ENCODE assay signal across 20 cellular contexts in the genomic region with DNA sequence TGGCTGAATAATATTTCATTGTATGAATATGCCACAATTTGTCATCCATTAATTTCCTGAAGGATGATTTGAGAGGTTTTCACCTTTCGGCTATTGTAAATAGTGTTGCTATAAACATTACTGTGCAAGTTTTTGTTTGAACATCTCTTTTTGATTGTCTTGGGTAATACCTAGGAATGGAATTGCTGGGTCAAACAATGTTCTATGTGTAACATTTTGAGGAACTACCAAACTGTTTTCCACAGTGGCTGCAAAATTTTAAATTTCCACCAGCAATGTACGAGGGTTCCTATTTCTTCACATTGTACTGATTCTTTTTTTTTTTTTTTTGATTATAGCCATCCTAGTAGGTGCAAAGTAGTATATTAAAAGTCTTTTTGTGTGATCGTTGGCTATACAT.
"Had no signal": no experiment of that assay in that cellular context is flagged by ENCODE, and none has a peak within 500 bp of the region (broad histone marks: within the 10 kb centered on the region; RNA-seq: fewer than 3 reads in every experiment).

No MANE protein-coding gene starts in this region.

- ATAC-seq: activated CD4-positive, CD25-positive, alpha-beta regulatory T cell treated with anti-CD3 and anti-CD28 coated beads, Interleukin-2, amount 50 U/mL, for 24 hours; esophagus mucosa; left lung; pancreas; T-helper 17 cell had no signal

- H3K4me3 ChIP-seq: ascending aorta, cardiac muscle cell, left lung, pancreas, prostate gland, tibial nerve had no signal

- H3K9me3 ChIP-seq: ascending aorta, left lung, pancreas, prostate gland, tibial nerve had no signal

- DNase-seq: activated CD4-positive, alpha-beta T cell treated with anti-CD3 and anti-CD28 coated beads for 48 hours; activated CD4-positive, alpha-beta T cell treated with anti-CD3 and anti-CD28 coated beads, Interleukin-2, amount 50 U/mL, for 48 hours; activated CD8-positive, alpha-beta memory T cell treated with anti-CD3 and anti-CD28 coated beads for 24 hours; activated effector memory CD4-positive, alpha-beta T cell treated with anti-CD3 and anti-CD28 coated beads, Interleukin-2, amount 50 U/mL, for 16 hours; activated naive CD4-positive, alpha-beta T cell treated with anti-CD3 and anti-CD28 coated beads for 36 hours; activated naive CD8-positive, alpha-beta T cell treated with anti-CD3 and anti-CD28 coated beads for 36 hours; endodermal cell; left lung; pancreas; retina; stimulated activated naive CD4-positive, alpha-beta T cell; T-helper 17 cell; T1000; WERI-Rb-1 had no signal

- H3K27me3 ChIP-seq: ascending aorta, cardiac muscle cell, left lung, pancreas, tibial nerve had no signal

- H3K4me1 ChIP-seq: ascending aorta, pancreas, prostate gland had no signal

- H3K36me3 ChIP-seq: ascending aorta, cardiac muscle cell, left lung, pancreas, prostate gland, tibial nerve, WERI-Rb-1 had no signal

- H3K27ac ChIP-seq: ascending aorta, cardiac muscle cell, left lung, pancreas, prostate gland, tibial nerve, WERI-Rb-1 had no signal
